In genomic region chr19:534088-534487, GRCh38 we compare ENCODE assay signal across 11 cellular contexts. TPM values are rescaled to one million over a fixed set of nuclear protein-coding genes. Genes with fewer than 3 reads are reported as not detected.
DNase-seq lines count a peak whose midpoint lies in the region; ATAC-seq and TF ChIP-seq lines count a peak whose summit lies in the region.
"Had no signal": no experiment of that assay in that cellular context is flagged by ENCODE, and none has a peak within 500 bp of the region (broad histone marks: within the 10 kb centered on the region; RNA-seq: fewer than 3 reads in every experiment).

No MANE protein-coding gene starts in this region.

- peaks cover 43% of the 10 kb centered on the region for H3K79me2 ChIP-seq in DND-41 (ENCODE audit: insufficient read depth, low read length)

- peak overlapping the region; percentile 26; the same call in 1 of the 2 replicates for H3K27ac ChIP-seq in DND-41 (ENCODE audit: low read length)

- H3K27ac Mint-ChIP-seq in T-helper 17 cell = peak overlapping the region; percentile 83

- H3K27me3 Mint-ChIP-seq in T-helper 17 cell = no peaks in the 10 kb centered on the region

- no peaks in the 10 kb centered on the region for H3K27me3 ChIP-seq in DND-41 (ENCODE audit: insufficient read depth, low read length, poor library complexity)
- H3K27me3 ChIP-seq: brain microvascular endothelial cell had no signal

- DNase-seq in DND-41 (no peak), T-helper 17 cell (no peak), fibroblast of villous mesenchyme (ENCODE audit: low read depth) (no peak), skeletal muscle cell (ENCODE audit: low read depth) (no peak), GOT3 (lab: John Stamatoyannopoulos, UW) (no peak), NOMO-1 (lab: John Stamatoyannopoulos, UW; ENCODE audit: unreplicated experiment in 2 of 2) (no peak), EL (no peak), GM20000 (ENCODE audit: low spot score) (no peak)
- DNase-seq: brain microvascular endothelial cell, kidney glomerular epithelial cell, NCI-H1694 had no signal

- H3K4me3 ChIP-seq in DND-41 (ENCODE audit: low read depth in 1 of 2, low read length in 2 of 2) (peak overlapping the region in 1 of 2 experiments; percentile 99; a peak in 2 of 4 replicates), fibroblast of villous mesenchyme (ENCODE audit: low read depth, low read length) (peak overlapping the region; percentile 93), skeletal muscle cell (ENCODE audit: low read depth, low read length) (peak overlapping the region; percentile 96)

- H3K4me1 Mint-ChIP-seq in T-helper 17 cell = peaks cover 18% of the 10 kb centered on the region

- H3K4me2 ChIP-seq in DND-41 (ENCODE audit: insufficient read depth, low read length) = peak overlapping the region; percentile 93; the same call in 1 of the 2 replicates

- H2AFZ ChIP-seq in DND-41 (ENCODE audit: low read depth, low read length) = no peak overlapping the region

- H3K9me3 ChIP-seq in DND-41 (ENCODE audit: insufficient read depth, low read length, severe bottlenecking) (no peaks in the 10 kb centered on the region), T-helper 17 cell (ENCODE audit: control insufficient read depth, low read length, poor library complexity, severe bottlenecking) (no peaks in the 10 kb centered on the region)

- peak overlapping the region; percentile 95; the same call in 1 of the 2 replicates for H3K9ac ChIP-seq in DND-41 (ENCODE audit: low read depth, low read length)

- TF ChIP-seq CTCF in DND-41 (IDR thresholded peaks at IDR 0.05; ENCODE audit: borderline replicate concordance, extremely low read depth, low read length, poor library complexity, severe bottlenecking) (no peak), fibroblast of villous mesenchyme (IDR thresholded peaks at IDR 0.05; ENCODE audit: insufficient read depth, low read depth, low read length) (no peak), GM20000 (IDR thresholded peaks at IDR 0.05; ENCODE audit: extremely low read depth, missing control alignments) (no peak)

- H3K36me3 ChIP-seq in DND-41 (ENCODE audit: insufficient read depth, low read length) = peaks cover 41% of the 10 kb centered on the region

- H4K20me1 ChIP-seq in DND-41 (ENCODE audit: insufficient read depth, low read length) = peaks cover 57% of the 10 kb centered on the region

- no peak for ATAC-seq in DND-41 (ENCODE audit: insufficient read depth, low read depth)
- no peak for ATAC-seq in T-helper 17 cell

- peaks cover 30% of the 10 kb centered on the region for H3K4me1 ChIP-seq in DND-41 (ENCODE audit: insufficient read depth, low read length)

- no peak overlapping the region for H3K4me3 Mint-ChIP-seq in T-helper 17 cell

- H3K36me3 Mint-ChIP-seq in T-helper 17 cell (ENCODE audit: low read depth) = no peaks in the 10 kb centered on the region

RNA-seq across cellular contexts. Expression of gene CDC34, which starts 2.5 kb away (rescaled TPM):
- total RNA-seq in T-helper 17 cell (10 to 100 TPM; 36.2 to 42.0 TPM), fibroblast of villous mesenchyme (52.2 and 53.1 TPM in 2 replicates)

RNA-seq across cellular contexts. Expression of gene GZMM, which starts 9.8 kb away (rescaled TPM):
- total RNA-seq in T-helper 17 cell (10 to 100 TPM; 43.8 to 45.6 TPM), fibroblast of villous mesenchyme (0.32 and 0.43 TPM in 2 replicates)

RNA-seq across cellular contexts. Expression of gene TPGS1, which starts 26.8 kb away (rescaled TPM):
- total RNA-seq in T-helper 17 cell (10 to 100 TPM; 24.3 to 24.8 TPM), fibroblast of villous mesenchyme (16.8 and 29.3 TPM in 2 replicates)

RNA-seq across cellular contexts. Expression of gene MADCAM1, which starts 37.8 kb away (rescaled TPM):
- under 1 TPM; 0.15 to 0.31 TPM for total RNA-seq in T-helper 17 cell
- under 0.01 TPM in 2 replicates for total RNA-seq in fibroblast of villous mesenchyme

RNA-seq across cellular contexts. Expression of gene BSG, which starts 38.3 kb away (rescaled TPM):
- 100 to 1,000 TPM; 152 to 165 TPM for total RNA-seq in T-helper 17 cell
- total RNA-seq in fibroblast of villous mesenchyme = 191 and 207 TPM in 2 replicates

Comparison
In these comparisons a context has a peak if more than half of its experiments do, and no peak if none do; other contexts are left out.
1. RNA of gene GZMM, which starts 9.8 kb away (total RNA-seq): 43.8 to 45.6 TPM in T-helper 17 cell; 0.32 to 0.43 TPM in fibroblast of villous mesenchyme; every median in the first group is over 10 times any median in the second.